8 cellular contexts compared by ENCODE assay signal in the genomic region with DNA sequence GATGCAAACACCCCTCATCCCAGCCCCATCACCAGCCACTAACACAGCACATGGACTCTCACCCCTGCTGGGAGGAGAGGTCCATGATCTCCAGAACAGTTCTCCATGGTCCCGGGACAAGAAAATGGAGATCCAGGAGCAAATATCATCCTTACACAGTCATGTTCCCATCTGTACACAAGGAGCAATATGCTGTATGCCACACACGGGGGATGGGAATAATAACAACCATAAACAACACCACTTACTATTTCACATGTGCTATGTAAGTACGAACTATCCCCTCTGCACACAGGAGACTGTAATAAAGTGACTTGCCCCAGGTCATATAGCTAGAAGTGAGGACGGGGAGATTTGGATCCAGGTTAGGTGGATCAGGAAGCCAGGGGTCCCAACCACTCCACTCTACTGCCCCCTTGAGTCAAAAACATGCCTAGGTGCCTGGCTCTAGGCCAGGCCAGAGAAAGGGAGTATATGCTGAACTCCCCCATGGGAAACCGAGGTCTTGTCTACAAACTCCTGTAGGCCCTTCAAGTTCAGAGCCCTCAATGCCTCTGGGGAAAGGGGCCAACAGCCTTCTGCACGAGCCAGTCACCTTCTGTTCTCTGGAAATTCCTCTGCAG. TPM values are rescaled to one million over a fixed set of nuclear protein-coding genes. Genes with fewer than 3 reads are reported as not detected.
A peak's percentile ranks its signal among the peaks of the same experiment; 100 is the strongest.
DNase-seq lines count a peak whose midpoint lies in the region; ATAC-seq, FAIRE-seq and TF ChIP-seq lines count a peak whose summit lies in the region.

No MANE protein-coding gene starts in this region.

- no TSS peak for BruUV-seq in A673 (replicated peaks; lab: Mats Ljungman, UMichigan)

- intact Hi-C loops in A673 (cut with micrococcal nuclease; ENCODE audit: unreplicated experiment) = no loop called here

- no peak for ATAC-seq in GM19324 (IDR thresholded peaks at IDR 0.05; ENCODE audit: low FRiP score, unreplicated experiment)
- no peak for ATAC-seq in HG02642 (IDR thresholded peaks at IDR 0.05; ENCODE audit: poor library complexity, unreplicated experiment)
- no peak for ATAC-seq in GM18505 (IDR thresholded peaks at IDR 0.05; ENCODE audit: unreplicated experiment)

- peak; percentile 86 for TF ChIP-seq CTCF in A673 (conservative IDR thresholded peaks at IDR 0.05; ENCODE audit: low read depth, low read length)
- TF ChIP-seq CTCF in GM12864 (IDR thresholded peaks at IDR 0.05; ENCODE audit: low read depth, low read length, missing control alignments) = peak; percentile 71
- TF ChIP-seq CTCF in bronchial epithelial cell (IDR thresholded peaks at IDR 0.05; ENCODE audit: insufficient read depth, low read length, severe bottlenecking) = peak; percentile 67

- H3K27me3 ChIP-seq in A673 (replicated peaks; ENCODE audit: insufficient read depth, low read depth, low read length, poor library complexity) (no peaks in the 10 kb centered on the region), bronchial epithelial cell (ENCODE audit: control insufficient read depth, insufficient read depth, low read length) (no peaks in the 10 kb centered on the region)

- POLR2A ChIA-PET in A673 (lab: Charles Lee; ENCODE audit: low non-redundant PET) = no interaction called here

- H3K27ac ChIP-seq in A673 (ENCODE audit: low read depth, low read length, poor library complexity, severe bottlenecking) = no peak overlapping the region

- TF ChIP-seq POLR2A in GM18505 (IDR thresholded peaks at IDR 0.05; ENCODE audit: borderline replicate concordance, extremely low read depth, insufficient read depth, insufficient read length) = no peak

- H3K36me3 ChIP-seq in A673 (ENCODE audit: insufficient read depth, low read length, poor library complexity, severe bottlenecking) = no peaks in the 10 kb centered on the region
- no peaks in the 10 kb centered on the region for H3K36me3 ChIP-seq in bronchial epithelial cell (ENCODE audit: control insufficient read depth, insufficient read depth, low read length)

- CTCF ChIA-PET in A673 (lab: Charles Lee) = interaction anchor here (0.5 to 1.3 kb wide), 5 partner anchors 13 to 127 kb away, joined by 3 to 8 read pairs (median 3); no protein-coding TSS in a partner anchor

- DNase-seq in A673 (ENCODE audit: low spot score) (peak; percentile 79), GM12864 (ENCODE audit: low read depth) (no peak), NCI-H460 (ENCODE audit: extremely low read depth, low read depth) (peak; percentile 38), bronchial epithelial cell (ENCODE audit: low read depth) (peak; percentile 29), medulla oblongata (ENCODE audit: extremely low spot score) (peak; percentile 70)

- no peaks in the 10 kb centered on the region for H3K9me3 ChIP-seq in A673 (ENCODE audit: low read depth, low read length, poor library complexity, severe bottlenecking)

- H3K4me3 ChIP-seq in A673 (ENCODE audit: low read depth, low read length, poor library complexity, severe bottlenecking) (no peak overlapping the region), GM12864 (ENCODE audit: low read depth, low read length) (no peak overlapping the region), bronchial epithelial cell (ENCODE audit: low read depth, low read length) (no peak overlapping the region)

- no peak for FAIRE-seq in bronchial epithelial cell (lab: Jason Lieb, UNC)

- peaks cover 59% of the 10 kb centered on the region for H3K4me1 ChIP-seq in A673 (ENCODE audit: insufficient read depth, low read length, poor library complexity, severe bottlenecking)

RNA-seq across cellular contexts. Expression of a gene that starts 34.1 kb away (rescaled TPM):
- total RNA-seq in A673 (2021) = 18.3 and 27.3 TPM in 2 replicates
- total RNA-seq in NCI-H460 (2014; rRNA removed; shearing (Covaris generic)) = 8.2 and 11.0 TPM in 2 replicates
- 30.5 and 34.4 TPM in 2 replicates for polyA plus RNA-seq in NCI-H460 (2014; cell fraction: nucleus; rRNA removed)
- 3.5 and 3.7 TPM in 2 replicates for total RNA-seq in bronchial epithelial cell

RNA-seq across cellular contexts. Expression of a gene that starts 55.6 kb away (rescaled TPM):
- total RNA-seq in A673 (2021) = 89.3 and 91.9 TPM in 2 replicates
- total RNA-seq in NCI-H460 (2014; rRNA removed; shearing (Covaris generic)) = 22.6 and 24.4 TPM in 2 replicates
- polyA plus RNA-seq in NCI-H460 (2014; cell fraction: nucleus; rRNA removed) = 15.4 and 20.1 TPM in 2 replicates
- 7.9 and 10.2 TPM in 2 replicates for total RNA-seq in bronchial epithelial cell
